Comparison of ENCODE assay signal across 21 cellular contexts in the genomic region with DNA sequence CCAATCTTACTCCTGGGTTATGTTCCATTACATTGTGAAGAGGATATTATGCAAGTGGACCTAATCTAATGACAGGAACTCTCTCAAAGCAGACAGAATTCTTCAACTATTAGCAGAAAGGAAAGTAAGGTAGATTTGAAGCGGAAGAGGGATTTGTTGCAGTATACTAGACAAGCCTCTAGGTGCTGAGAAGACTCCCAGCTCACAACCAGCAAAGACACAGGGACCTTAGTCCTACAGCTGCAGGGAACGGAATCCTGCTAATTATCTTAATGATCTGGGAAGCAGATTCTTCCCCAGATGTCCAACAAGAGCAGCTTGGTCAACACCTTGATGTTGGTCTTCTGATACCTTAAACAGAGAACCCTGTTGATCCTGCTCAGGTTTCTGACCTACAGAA.
"Had no signal": no experiment of that assay in that cellular context is flagged by ENCODE, and none has a peak within 500 bp of the region (broad histone marks: within the 10 kb centered on the region; RNA-seq: fewer than 3 reads in every experiment).

No MANE protein-coding gene starts in this region.

- H3K36me3 ChIP-seq: adrenal gland, breast epithelium, esophagus squamous epithelium, heart right ventricle, left lung, right atrium auricular region, tibial artery had no signal

- H3K4me3 ChIP-seq: adrenal gland, breast epithelium, esophagus squamous epithelium, heart right ventricle, left lung, right atrium auricular region, tibial artery had no signal

- ATAC-seq: activated CD4-positive, alpha-beta T cell treated with anti-CD3 and anti-CD28 coated beads for 36 hours; activated naive CD4-positive, alpha-beta T cell treated with anti-CD3 and anti-CD28 coated beads, Interleukin-2, amount 50 U/mL, for 72 hours; heart right ventricle; left lung had no signal

- H3K4me1 Mint-ChIP-seq: activated CD4-positive, alpha-beta T cell treated with anti-CD3 and anti-CD28 coated beads for 36 hours had no signal

- H3K27ac ChIP-seq: adrenal gland, breast epithelium, esophagus squamous epithelium, heart right ventricle, left lung, right atrium auricular region, tibial artery, VCaP had no signal

- H3K27ac Mint-ChIP-seq: activated CD4-positive, alpha-beta T cell treated with anti-CD3 and anti-CD28 coated beads for 36 hours; activated naive CD4-positive, alpha-beta T cell treated with anti-CD3 and anti-CD28 coated beads, Interleukin-2, amount 50 U/mL, for 72 hours; nephron progenitor cell had no signal

- H3K4me3 Mint-ChIP-seq: activated CD4-positive, alpha-beta T cell treated with anti-CD3 and anti-CD28 coated beads for 36 hours; nephron progenitor cell had no signal

- DNase-seq: activated CD4-positive, alpha-beta T cell treated with anti-CD3 and anti-CD28 coated beads for 36 hours; activated CD4-positive, alpha-beta T cell treated with anti-CD3 and anti-CD28 coated beads, Interleukin-2, amount 50 U/mL, for 48 hours; activated gamma-delta T cell treated with Interleukin-2 at 50 U/mL for 16 hours; adrenal gland; cerebellar nuclear complex; effector CD4-positive, alpha-beta T cell; esophagus squamous epithelium; heart right ventricle; left lung; midbrain; nephron progenitor cell; occipital lobe; stimulated activated CD4-positive, alpha-beta T cell treated with anti-CD3 and anti-CD28 coated beads, Interleukin-12 subunit alpha, Interleukin-12 subunit beta, amount 100 ng/mL, for 4 hours; stimulated activated CD4-positive, alpha-beta T cell treated with anti-CD3 and anti-CD28 coated beads, Interleukin-1b, Interleukin-23, amount 100 ng/mL, for 48 hours; stimulated activated CD8-positive, alpha-beta memory T cell treated with anti-CD3 and anti-CD28 coated beads, Interleukin-4, amount 100 ng/mL, for 48 hours; stimulated activated naive CD4-positive, alpha-beta T cell; tibial artery had no signal

- H3K9me3 Mint-ChIP-seq: nephron progenitor cell had no signal

- H3K27me3 ChIP-seq: adrenal gland, breast epithelium, esophagus squamous epithelium, left lung, right atrium auricular region, tibial artery had no signal

- H3K4me1 ChIP-seq: adrenal gland, breast epithelium, esophagus squamous epithelium, heart right ventricle, left lung, right atrium auricular region, tibial artery had no signal
